21 cellular contexts compared by ENCODE assay signal in genomic region chr1:16186655-16187235, GRCh38. TPM values are rescaled to one million over a fixed set of nuclear protein-coding genes. Genes with fewer than 3 reads are reported as not detected.
"Had no signal": no experiment of that assay in that cellular context is flagged by ENCODE, and none has a peak within 500 bp of the region (broad histone marks: within the 10 kb centered on the region; RNA-seq: fewer than 3 reads in every experiment).

No MANE protein-coding gene starts in this region.

- H3K36me3 Mint-ChIP-seq: activated CD4-positive, alpha-beta memory T cell treated with anti-CD3 and anti-CD28 coated beads for 36 hours; activated naive CD4-positive, alpha-beta T cell treated with anti-CD3 and anti-CD28 coated beads, Interleukin-2, amount 50 U/mL, for 72 hours; naive thymus-derived CD8-positive, alpha-beta T cell; stimulated activated effector memory CD8-positive, alpha-beta T cell treated with anti-CD3 and anti-CD28 coated beads, Interleukin-12 subunit alpha, Interleukin-12 subunit beta, amount 100 ng/mL, for 72 hours had no signal

- H3K4me3 Mint-ChIP-seq: activated CD4-positive, alpha-beta memory T cell treated with anti-CD3 and anti-CD28 coated beads for 36 hours; activated T-helper 1 cell treated with anti-CD3 and anti-CD28 coated beads, Interleukin-12 subunit alpha, Interleukin-12 subunit beta, Interleukin-2, Interleukin-4 antibody, amounts not matched to agents 30 ng/mL and 10 ng/mL and 1 ng/mL, durations not matched to agents 14 hours and 24 hours and 36 hours; naive thymus-derived CD8-positive, alpha-beta T cell; stimulated activated effector memory CD8-positive, alpha-beta T cell treated with anti-CD3 and anti-CD28 coated beads, Interleukin-12 subunit alpha, Interleukin-12 subunit beta, amount 100 ng/mL, for 72 hours; T-helper 2 cell treated with Interferon-gamma antibody and Interleukin-4, amounts not matched to agents 5 μg/mL and 100 μg/mL, for 36 hours had no signal

- H3K9me3 Mint-ChIP-seq: activated CD4-positive, alpha-beta memory T cell treated with anti-CD3 and anti-CD28 coated beads for 36 hours; activated naive CD4-positive, alpha-beta T cell treated with anti-CD3 and anti-CD28 coated beads, Interleukin-2, amount 50 U/mL, for 72 hours; activated T-helper 1 cell treated with anti-CD3 and anti-CD28 coated beads, Interleukin-12 subunit alpha, Interleukin-12 subunit beta, Interleukin-2, Interleukin-4 antibody, amounts not matched to agents 30 ng/mL and 10 ng/mL and 1 ng/mL, durations not matched to agents 14 hours and 24 hours and 36 hours; naive thymus-derived CD8-positive, alpha-beta T cell; stimulated activated effector memory CD8-positive, alpha-beta T cell treated with anti-CD3 and anti-CD28 coated beads, Interleukin-12 subunit alpha, Interleukin-12 subunit beta, amount 100 ng/mL, for 72 hours; T-helper 2 cell treated with Interferon-gamma antibody and Interleukin-4, amounts not matched to agents 5 μg/mL and 100 μg/mL, for 36 hours had no signal

- H3K27me3 ChIP-seq: adrenal gland, cardiac muscle cell, left lung, pancreas, upper lobe of right lung had no signal

- H3K4me1 Mint-ChIP-seq: stimulated activated effector memory CD8-positive, alpha-beta T cell treated with anti-CD3 and anti-CD28 coated beads, Interleukin-12 subunit alpha, Interleukin-12 subunit beta, amount 100 ng/mL, for 72 hours had no signal

- H3K9me3 ChIP-seq: adrenal gland, left lung, pancreas, stomach, upper lobe of right lung had no signal

- H3K27ac ChIP-seq: adrenal gland, cardiac muscle cell, left lung, pancreas, upper lobe of right lung had no signal

- DNase-seq: activated CD4-positive, alpha-beta memory T cell treated with anti-CD3 and anti-CD28 coated beads for 36 hours; activated gamma-delta T cell treated with Interleukin-2 at 50 U/mL for 16 hours; activated T-cell treated with anti-CD3 and anti-CD28 coated beads for 4 hours; adrenal gland; dermis blood vessel endothelial cell; effector memory CD4-positive, alpha-beta T cell; mammary epithelial cell; naive thymus-derived CD8-positive, alpha-beta T cell; pancreas; stimulated activated CD4-positive, alpha-beta T cell treated with anti-CD3 and anti-CD28 coated beads, Interleukin-4, amount 100 ng/mL, for 24 hours; stomach; upper lobe of right lung had no signal

- FAIRE-seq: frontal cortex, keratinocyte, pancreas, TTC549 had no signal

- H3K36me3 ChIP-seq: adrenal gland, cardiac muscle cell, left lung, pancreas, stomach, upper lobe of right lung had no signal

- H3K4me1 ChIP-seq: pancreas had no signal

- H3K27ac Mint-ChIP-seq: activated CD4-positive, alpha-beta memory T cell treated with anti-CD3 and anti-CD28 coated beads for 36 hours; activated naive CD4-positive, alpha-beta T cell treated with anti-CD3 and anti-CD28 coated beads, Interleukin-2, amount 50 U/mL, for 72 hours; activated T-helper 1 cell treated with anti-CD3 and anti-CD28 coated beads, Interleukin-12 subunit alpha, Interleukin-12 subunit beta, Interleukin-2, Interleukin-4 antibody, amounts not matched to agents 30 ng/mL and 10 ng/mL and 1 ng/mL, durations not matched to agents 14 hours and 24 hours and 36 hours; naive thymus-derived CD8-positive, alpha-beta T cell; stimulated activated effector memory CD8-positive, alpha-beta T cell treated with anti-CD3 and anti-CD28 coated beads, Interleukin-12 subunit alpha, Interleukin-12 subunit beta, amount 100 ng/mL, for 72 hours; T-helper 2 cell treated with Interferon-gamma antibody and Interleukin-4, amounts not matched to agents 5 μg/mL and 100 μg/mL, for 36 hours had no signal

- H3K4me3 ChIP-seq: adrenal gland, cardiac muscle cell, left lung, pancreas, stomach, upper lobe of right lung had no signal

RNA-seq across cellular contexts. Expression of gene EPHA2, which starts 30.9 kb away (rescaled TPM):
- total RNA-seq: activated T-helper 1 cell treated with anti-CD3 and anti-CD28 coated beads, Interleukin-12 subunit alpha, Interleukin-12 subunit beta, Interleukin-2, Interleukin-4 antibody, amounts not matched to agents 30 ng/mL and 10 ng/mL and 1 ng/mL, durations not matched to agents 14 hours and 24 hours and 36 hours; naive thymus-derived CD8-positive, alpha-beta T cell had no signal
- polyA plus RNA-seq: naive thymus-derived CD8-positive, alpha-beta T cell had no signal
